8 cellular contexts compared by ENCODE assay signal in the genomic region with DNA sequence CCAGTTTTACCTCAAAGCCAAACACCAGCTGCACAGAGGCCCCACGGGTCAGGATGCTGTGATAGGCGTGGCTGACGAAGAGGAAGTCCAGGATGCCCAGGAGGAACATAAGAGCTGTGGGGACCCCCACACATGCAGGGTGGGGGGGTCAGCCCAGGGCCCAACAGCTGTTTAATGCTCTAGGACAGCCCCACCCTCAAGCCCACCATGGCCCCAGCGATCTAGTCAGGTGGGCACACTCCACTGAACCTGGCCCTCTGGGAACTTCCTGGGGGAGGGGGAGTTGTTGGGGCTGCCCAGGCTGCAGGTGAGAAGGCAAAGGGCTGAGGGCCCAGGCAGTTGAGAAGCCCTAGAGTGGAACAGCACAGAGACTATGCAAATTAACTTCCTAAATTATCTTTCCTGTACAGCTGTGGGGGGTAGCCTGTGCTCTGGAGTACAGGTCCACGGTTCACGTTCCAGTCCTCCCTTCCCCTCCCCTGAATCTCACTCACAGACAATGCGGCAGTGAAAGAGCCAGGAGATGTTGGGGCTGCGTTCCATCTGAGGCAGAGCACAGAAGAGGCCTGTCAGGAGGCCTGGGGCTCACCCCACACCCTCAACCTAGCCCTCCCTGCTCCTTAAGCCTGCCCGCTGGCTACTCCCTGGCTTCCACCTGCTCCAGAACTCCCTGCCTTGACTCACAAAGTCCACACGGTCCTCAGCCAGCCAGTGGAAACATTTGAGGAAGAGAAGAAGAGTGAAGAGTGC. TPM values are rescaled to one million over a fixed set of nuclear protein-coding genes. Genes with fewer than 3 reads are reported as not detected.
DNase-seq lines count a peak whose midpoint lies in the region; ATAC-seq lines count a peak whose summit lies in the region.

No MANE protein-coding gene starts in this region.

- no peaks in the 10 kb centered on the region for H3K9me3 Mint-ChIP-seq in T-cell

- peak; percentile 31 for ATAC-seq in GM19397 (IDR thresholded peaks at IDR 0.05; ENCODE audit: unreplicated experiment)
- no peak for ATAC-seq in T-cell (replicated peaks in 1 of 4)
- no peak for ATAC-seq in HG03460 (IDR thresholded peaks at IDR 0.05; ENCODE audit: unreplicated experiment)
- no peak for ATAC-seq in GM18519 (IDR thresholded peaks at IDR 0.05; ENCODE audit: low FRiP score, unreplicated experiment)
- ATAC-seq in left cardiac atrium, result no peak

- peak overlapping the region; percentile 99 for H3K4me3 ChIP-seq in BLaER1
- peak overlapping the region; percentile 71 for H3K4me3 ChIP-seq in mononuclear cell (ENCODE audit: low read length)

- peaks cover 57% of the 10 kb centered on the region for H3K36me3 ChIP-seq in BLaER1

- POLR2A ChIA-PET in T-cell (lab: Charles Lee), result no interaction called here

- peaks cover 72% of the 10 kb centered on the region for H3K4me1 ChIP-seq in BLaER1
- peaks cover 47% of the 10 kb centered on the region for H3K4me1 ChIP-seq in mononuclear cell (ENCODE audit: insufficient read depth, low read length)

- peak overlapping the region; percentile 99 for H3K4me2 ChIP-seq in BLaER1

- no peak for DNase-seq in T-cell
- no peak for DNase-seq in NOMO-1 treated with dmso at 0.1 percent for 144 hours (lab: John Stamatoyannopoulos, UW; ENCODE audit: unreplicated experiment)
- no peak for DNase-seq in left cardiac atrium

- peak overlapping the region; percentile 98 to 99 (median 99) for H3K4me3 Mint-ChIP-seq in T-cell

- peak overlapping the region; percentile 98 for H3K9ac ChIP-seq in BLaER1

- H3K27ac ChIP-seq in BLaER1, result peak overlapping the region; percentile 99

- peak overlapping the region; percentile 97 to 100 for H3K27ac Mint-ChIP-seq in T-cell

- H3K4me1 Mint-ChIP-seq in T-cell, result peaks cover 37 to 50% (median 38%) of the 10 kb centered on the region in 3 donors

- no peaks in the 10 kb centered on the region for H3K27me3 Mint-ChIP-seq in T-cell

- CTCF ChIA-PET in T-cell (lab: Charles Lee), result interaction anchor here in 1 of 2 donors (0.5 kb wide), 1 partner anchor 673 kb away, joined by 7 read pairs; no protein-coding TSS in a partner anchor

- H3K9me3 ChIP-seq in BLaER1, result no peaks in the 10 kb centered on the region
- H3K9me3 ChIP-seq in mononuclear cell (ENCODE audit: low read depth, low read length), result no peaks in the 10 kb centered on the region

- intact Hi-C loops in left cardiac atrium (cut with DNase I), result no loop called here

- peaks cover 9% of the 10 kb centered on the region for H3K36me3 Mint-ChIP-seq in T-cell

- H4K20me1 ChIP-seq in BLaER1, result peaks cover 37% of the 10 kb centered on the region

- H3K27me3 ChIP-seq in BLaER1 (no peaks in the 10 kb centered on the region), mononuclear cell (ENCODE audit: insufficient read depth, low read length) (no peaks in the 10 kb centered on the region)

RNA-seq across cellular contexts. Expression of a gene that starts 1.9 kb away (rescaled TPM):
- total RNA-seq in T-cell (10 to 100 TPM; 63.8 to 77.7 (median 68.8) TPM), mononuclear cell (23.6 TPM), left cardiac atrium (10 to 100 TPM; 33.2 to 41.6 TPM)

RNA-seq across cellular contexts. Expression of a gene that starts 10.3 kb away (rescaled TPM):
- 10 to 100 TPM; 48.3 to 58.8 (median 55.1) TPM for total RNA-seq in T-cell
- total RNA-seq in mononuclear cell, result 40.7 TPM
- 10 to 100 TPM; 26.3 to 33.4 TPM for total RNA-seq in left cardiac atrium

RNA-seq across cellular contexts. Expression of a gene that starts 10.5 kb away (rescaled TPM):
- total RNA-seq in T-cell, result 1,000 to 10,000 TPM; 1,477 to 1,924 (median 1,724) TPM
- total RNA-seq in mononuclear cell, result 338 TPM
- total RNA-seq in left cardiac atrium, result 100 to 1,000 TPM; 651 to 723 TPM

RNA-seq across cellular contexts. Expression of a gene that starts 14.9 kb away (rescaled TPM):
- total RNA-seq in T-cell, result 10 to 100 TPM in 3 of 5 donors, 1 to 10 TPM in 2; 7.0 to 20.4 (median 18.1) TPM
- total RNA-seq in mononuclear cell, result 5.7 TPM
- 1 to 10 TPM; 6.6 to 8.2 TPM for total RNA-seq in left cardiac atrium

RNA-seq across cellular contexts. Expression of a gene that starts 20.7 kb away (rescaled TPM):
- total RNA-seq in T-cell, result 10 to 100 TPM; 23.7 to 34.2 (median 28.6) TPM
- 9.1 TPM for total RNA-seq in mononuclear cell
- total RNA-seq in left cardiac atrium, result 10 to 100 TPM; 50.0 to 53.2 TPM
